10 cellular contexts compared by ENCODE assay signal in the genomic region with DNA sequence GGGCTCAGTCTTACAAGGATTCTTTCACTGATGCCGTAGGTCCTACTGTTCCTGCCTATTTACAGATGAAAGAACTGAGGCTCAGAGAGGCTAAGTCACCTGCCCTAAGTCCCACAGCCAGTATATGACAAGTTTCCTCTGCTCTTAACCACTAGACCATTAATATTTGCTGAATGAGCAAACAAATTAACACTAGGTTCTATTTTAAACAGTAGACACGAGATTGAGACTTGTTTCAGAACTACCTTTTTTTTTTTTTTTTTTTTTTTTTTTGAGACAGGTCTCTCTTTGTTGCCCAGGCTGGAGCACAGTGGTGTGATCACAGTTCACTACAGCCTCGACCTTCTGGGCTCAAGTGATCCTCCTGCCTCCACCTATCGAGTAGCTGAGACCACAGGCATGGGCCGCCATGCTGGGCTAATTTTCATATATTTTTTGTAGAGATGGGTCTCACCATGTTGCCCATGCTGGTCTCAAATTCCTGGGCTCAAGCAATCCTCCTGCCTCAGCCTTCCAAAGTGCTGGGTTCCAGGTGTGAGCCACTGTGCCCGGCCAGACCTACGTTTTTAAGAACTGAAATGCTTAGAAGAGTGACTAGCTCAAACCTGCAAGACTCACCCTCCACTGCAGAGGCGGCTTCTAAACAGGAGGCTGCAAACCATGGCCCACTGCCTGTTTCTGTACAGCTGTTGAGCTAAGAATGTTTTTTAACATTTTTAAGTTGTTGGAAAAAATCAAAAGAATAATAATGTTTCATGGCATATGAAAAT. TPM values are rescaled to one million over a fixed set of nuclear protein-coding genes. Genes with fewer than 3 reads are reported as not detected.
DNase-seq lines count a peak whose midpoint lies in the region; ATAC-seq, FAIRE-seq and TF ChIP-seq lines count a peak whose summit lies in the region.
"Had no signal": no experiment of that assay in that cellular context is flagged by ENCODE, and none has a peak within 500 bp of the region (broad histone marks: within the 10 kb centered on the region; RNA-seq: fewer than 3 reads in every experiment).

No MANE protein-coding gene starts in this region.

- TF ChIP-seq CTCF in K562 (IDR thresholded peaks at IDR 0.05 in 2 of 3, conservative IDR thresholded peaks at IDR 0.05 in 1 of 3; ENCODE audit: insufficient read depth in 2 of 3, low read depth in 1 of 3, low read length in 3 of 3) (no peak), osteocyte (IDR thresholded peaks at IDR 0.05) (no peak)

- H3K9me3 Mint-ChIP-seq in osteocyte (ENCODE audit: unreplicated experiment), result no peaks in the 10 kb centered on the region

- H3K4me1 Mint-ChIP-seq in osteocyte (ENCODE audit: unreplicated experiment), result peaks cover 66% of the 10 kb centered on the region

- in situ Hi-C loops in K562 (cut with MboI), result no loop called here

- intact Hi-C loops in K562 (cut with micrococcal nuclease), result no loop called here

- CTCF ChIA-PET in K562 (lab: Yijun Ruan, JAX; ENCODE audit: low intra/inter-chr PET ratio), result no interaction called here

- no peak overlapping the region for H3K4me3 Mint-ChIP-seq in osteocyte (ENCODE audit: unreplicated experiment)

- no peaks in the 10 kb centered on the region for H3K27me3 Mint-ChIP-seq in osteocyte (ENCODE audit: unreplicated experiment)

- BruUV-seq in K562 (replicated peaks; lab: Mats Ljungman, UMichigan), result no TSS peak

- 30% methylated on average over 7 of the region's 8 CpGs for WGBS in K562 (ENCODE audit: insufficient coverage, low coverage, missing lambda C conversion rate)

- peaks cover 40% of the 10 kb centered on the region for H3K36me3 Mint-ChIP-seq in osteocyte (ENCODE audit: unreplicated experiment)

- no peak for TF ChIP-seq RAD21 in K562 (CRISPR knock-in tag; conservative IDR thresholded peaks at IDR 0.05 in 1 of 2, IDR thresholded peaks at IDR 0.05 in 1 of 2)

- DNase-seq in GM12891 (ENCODE audit: insufficient read length, low spot score) (no peak), K562 (ENCODE audit: extremely low read depth in 1 of 4, low spot score in 3 of 4) (no peak), osteocyte (ENCODE audit: extremely low spot score, unreplicated experiment) (no peak), cerebellum (ENCODE audit: low spot score) (no peak), NCI-H69 (lab: John Stamatoyannopoulos, UW) (no peak), superior temporal gyrus (ENCODE audit: extremely low spot score) (no peak)
- DNase-seq: activated effector memory CD4-positive, alpha-beta T cell treated with anti-CD3 and anti-CD28 coated beads, Interleukin-2, amount 50 U/mL, for 16 hours; kidney glomerular epithelial cell had no signal

- no peak overlapping the region for H3K4me3 ChIP-seq in K562

- no peaks in the 10 kb centered on the region for H3K36me3 ChIP-seq in K562 (ENCODE audit: control insufficient read depth, insufficient read depth, low read length)

- no peak overlapping the region for H3K9ac ChIP-seq in K562 (ENCODE audit: insufficient read depth in 1 of 2, low read depth in 2 of 2, low read length in 2 of 2)

- no peaks in the 10 kb centered on the region for H3K9me3 ChIP-seq in K562 (replicated peaks; ENCODE audit: control insufficient read depth, insufficient read depth, low read depth, low read length)

- no peaks in the 10 kb centered on the region for H3K9me1 ChIP-seq in K562 (ENCODE audit: control insufficient read depth, insufficient read depth, low read length)

- FAIRE-seq in GM12891 (lab: Jason Lieb, UNC) (peak; percentile 91), K562 (lab: Jason Lieb, UNC) (no peak)

- POLR2A ChIA-PET in K562 (lab: Yijun Ruan, JAX), result interaction anchor here (1.0 kb wide), 1 partner anchor 24 kb away, joined by 3 read pairs; no protein-coding TSS in a partner anchor

- H3K4me2 ChIP-seq in K562 (ENCODE audit: insufficient read depth, low read length), result no peak overlapping the region

- no peak for TF ChIP-seq EP300 in K562 (IDR thresholded peaks at IDR 0.05; ENCODE audit: low read length)

- ATAC-seq in GM19438 (IDR thresholded peaks at IDR 0.05; ENCODE audit: low read depth, unreplicated experiment) (peak; percentile 32), HG03060 (IDR thresholded peaks at IDR 0.05; ENCODE audit: low read depth, unreplicated experiment) (peak; percentile 49), K562 (no peak)

- H2AFZ ChIP-seq in K562 (ENCODE audit: low read depth, low read length), result no peak overlapping the region

- TF ChIP-seq POLR2A in GM12891 (IDR thresholded peaks at IDR 0.05; ENCODE audit: low read depth, low read length) (no peak), K562 (conservative IDR thresholded peaks at IDR 0.05) (no peak)

- no peak overlapping the region for H3K27ac Mint-ChIP-seq in osteocyte (ENCODE audit: unreplicated experiment)

- H3K4me1 ChIP-seq in K562 (replicated peaks in 1 of 2; ENCODE audit: control insufficient read depth in 2 of 2, insufficient read depth in 2 of 2, low read length in 2 of 2), result peaks cover 18 to 22% of the 10 kb centered on the region in 2 experiments

- no peaks in the 10 kb centered on the region for H3K79me2 ChIP-seq in K562 (ENCODE audit: control insufficient read depth, insufficient read depth, low read length)

- H4K20me1 ChIP-seq in K562 (replicated peaks; ENCODE audit: control insufficient read depth, insufficient read depth, low read length), result no peaks in the 10 kb centered on the region; the same call in 1 of the 2 replicates

- no peaks in the 10 kb centered on the region; a peak in 1 of 5 replicates for H3K27me3 ChIP-seq in K562 (ENCODE audit: control insufficient read depth in 2 of 2, insufficient read depth in 2 of 2, low read length in 2 of 2)

- no peak overlapping the region for H3K27ac ChIP-seq in K562 (ENCODE audit: extremely low read depth, low read depth, low read length)

TF ChIP-seq in GM12891, 5 proteins besides CTCF, POLR2A, EP300 and RAD21:
- TF ChIP-seq SPI1 (IDR thresholded peaks at IDR 0.05; ENCODE audit: low read depth, low read length) (no peak), POLR2AphosphoS5 (IDR thresholded peaks at IDR 0.05; ENCODE audit: low read depth, low read length) (no peak), TAF1 (IDR thresholded peaks at IDR 0.05; ENCODE audit: low read depth, low read length) (no peak), POU2F2 (IDR thresholded peaks at IDR 0.05; ENCODE audit: low read depth, low read length) (no peak), PAX5 (IDR thresholded peaks at IDR 0.05; ENCODE audit: insufficient read depth, low read length, severe bottlenecking) (no peak)

RNA-seq across cellular contexts. Expression of gene SYNE3, which starts 12.9 kb away (rescaled TPM):
- 2.6 TPM for polyA plus RNA-seq in GM12891 (2012; ENCODE audit: low read depth, missing spikeins)
- total RNA-seq in K562 (2011; cell fraction: chromatin; rRNA removed; ENCODE audit: low replicate concordance), result 2.1 and 2.6 TPM in 2 replicates
- 1.2 and 1.3 TPM in 2 replicates for total RNA-seq in K562 (2011; cell fraction: nucleolus; rRNA removed)
- total RNA-seq in K562 (2011; cell fraction: nucleoplasm; rRNA removed), result 1.8 and 2.3 TPM in 2 replicates
- total RNA-seq in K562 (2014; rRNA removed), result 0.94 and 2.7 TPM in 2 replicates
- 0.55 and 0.67 TPM in 2 replicates for total RNA-seq in K562 (2014; rRNA removed; fragmentation: Illumina TruSeq; extraction: Trizol)
- total RNA-seq in K562 (2015; rRNA removed; fragmentation: Illumina TruSeq; extraction: Trizol), result 0.47 and 0.79 TPM in 2 replicates
- 2.2 and 3.1 TPM in 2 replicates for total RNA-seq in K562 (2021)
- 0.15 and 0.95 TPM in 2 replicates for polyA plus RNA-seq in K562 (2011; rRNA removed)
- 0.10 and 0.47 TPM in 2 replicates for polyA plus RNA-seq in K562 (2011; cell fraction: cytosol; rRNA removed)
- polyA plus RNA-seq in K562 (2011; cell fraction: nucleus; rRNA removed), result 0.40 and 1.4 TPM in 2 replicates
- polyA plus RNA-seq in K562 (2012), result 1.1 and 2.8 TPM in 2 replicates
- polyA plus RNA-seq in K562 (2014; fragmentation: Illumina TruSeq; extraction: Trizol), result 0.61 and 0.71 TPM in 2 replicates
- polyA plus RNA-seq in K562 (2014; fragmentation: Nextera tagmentation; extraction: Ambion mirVana), result under 1 TPM; 0.04 to 0.08 TPM
- 1.7 and 1.8 TPM in 2 replicates for polyA plus RNA-seq in K562 (2014; rRNA removed)
- 0.14 and 1.0 TPM in 2 replicates for polyA minus RNA-seq in K562 (2011; rRNA and poly(A)+ RNA removed)
- polyA minus RNA-seq in K562 (2011; cell fraction: cytosol; rRNA and poly(A)+ RNA removed), result 0.82 TPM in 1 of 2 replicates, not detected in the other
- 0.13 and 2.0 TPM in 2 replicates for polyA minus RNA-seq in K562 (2011; cell fraction: nucleus; rRNA and poly(A)+ RNA removed)
- total RNA-seq in osteocyte, result 105 and 114 TPM in 2 replicates
- 3.0 TPM for total RNA-seq in cerebellum

RNA-seq across cellular contexts. Expression of gene GLRX5, which starts 31.3 kb away (rescaled TPM):
- polyA plus RNA-seq in GM12891 (2012; ENCODE audit: low read depth, missing spikeins), result 35.0 TPM
- total RNA-seq in K562 (2011; cell fraction: chromatin; rRNA removed; ENCODE audit: low replicate concordance), result 11.5 and 14.3 TPM in 2 replicates
- 8.3 and 11.6 TPM in 2 replicates for total RNA-seq in K562 (2011; cell fraction: nucleolus; rRNA removed)
- 19.2 and 24.9 TPM in 2 replicates for total RNA-seq in K562 (2011; cell fraction: nucleoplasm; rRNA removed)
- total RNA-seq in K562 (2014; rRNA removed), result 78.4 and 97.8 TPM in 2 replicates
- total RNA-seq in K562 (2014; rRNA removed; fragmentation: Illumina TruSeq; extraction: Trizol), result 85.5 and 97.4 TPM in 2 replicates
- total RNA-seq in K562 (2015; rRNA removed; fragmentation: Illumina TruSeq; extraction: Trizol), result 56.4 and 57.9 TPM in 2 replicates
- total RNA-seq in K562 (2021), result 66.8 and 68.0 TPM in 2 replicates
- 63.8 and 85.2 TPM in 2 replicates for polyA plus RNA-seq in K562 (2011; rRNA removed)
- 31.1 and 72.2 TPM in 2 replicates for polyA plus RNA-seq in K562 (2011; cell fraction: cytosol; rRNA removed)
- 9.8 and 21.8 TPM in 2 replicates for polyA plus RNA-seq in K562 (2011; cell fraction: nucleus; rRNA removed)
- 53.4 and 78.6 TPM in 2 replicates for polyA plus RNA-seq in K562 (2012)
- 92.8 and 96.8 TPM in 2 replicates for polyA plus RNA-seq in K562 (2014; fragmentation: Illumina TruSeq; extraction: Trizol)
- 10 to 100 TPM; 16.7 to 20.0 TPM for polyA plus RNA-seq in K562 (2014; fragmentation: Nextera tagmentation; extraction: Ambion mirVana)
- polyA plus RNA-seq in K562 (2014; rRNA removed), result 66.4 and 73.9 TPM in 2 replicates
- polyA minus RNA-seq in K562 (2011; rRNA and poly(A)+ RNA removed), result 32.8 and 34.4 TPM in 2 replicates
- 17.5 and 24.9 TPM in 2 replicates for polyA minus RNA-seq in K562 (2011; cell fraction: cytosol; rRNA and poly(A)+ RNA removed)
- 5.8 and 14.6 TPM in 2 replicates for polyA minus RNA-seq in K562 (2011; cell fraction: nucleus; rRNA and poly(A)+ RNA removed)
- total RNA-seq in osteocyte, result 53.1 and 55.1 TPM in 2 replicates
- total RNA-seq in cerebellum, result 20.3 TPM

Comparison
In these comparisons a context has a peak if more than half of its experiments do, and no peak if none do; other contexts are left out.
1. RNA of gene SYNE3, which starts 12.9 kb away (total RNA-seq): 105 to 114 TPM in osteocyte; 3.0 TPM in cerebellum (single experiment) and 0.47 to 3.1 TPM in K562; every median in the first group is over 10 times any median in the second.